ENCODE assay signal across 11 cellular contexts in the genomic region with DNA sequence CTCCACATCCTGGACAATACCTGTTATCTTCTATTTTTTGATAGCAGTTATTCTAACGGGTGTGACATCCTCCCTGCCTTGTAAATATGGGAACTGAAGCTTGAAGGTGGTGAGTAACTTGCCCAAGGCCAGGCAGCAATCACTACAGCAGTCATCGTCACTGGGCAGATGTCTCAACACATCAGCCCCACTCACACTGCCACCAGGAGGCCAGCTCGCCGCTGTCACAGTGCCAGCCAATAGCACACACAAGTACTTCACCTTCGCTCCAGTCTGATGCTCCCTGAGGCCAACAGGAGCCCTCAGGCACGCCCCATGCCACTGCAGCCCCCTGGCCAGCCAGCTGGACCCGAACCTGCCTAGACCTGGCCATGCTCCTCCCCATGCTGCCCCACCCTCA. TPM values are rescaled to one million over a fixed set of nuclear protein-coding genes. Genes with fewer than 3 reads are reported as not detected.
DNase-seq lines count a peak whose midpoint lies in the region; ATAC-seq and TF ChIP-seq lines count a peak whose summit lies in the region.
"Had no signal": no experiment of that assay in that cellular context is flagged by ENCODE, and none has a peak within 500 bp of the region (broad histone marks: within the 10 kb centered on the region; RNA-seq: fewer than 3 reads in every experiment).

No MANE protein-coding gene starts in this region.

- H3K9me3 ChIP-seq in H9 (ENCODE audit: control insufficient read depth, low read depth, low read length) (no peaks in the 10 kb centered on the region), Peyer's patch (peaks cover 0 to 9% (median 0%) of the 10 kb centered on the region in 4 donors), cardiac muscle cell (ENCODE audit: low read depth) (no peaks in the 10 kb centered on the region), SK-N-SH (no peaks in the 10 kb centered on the region)

- no peak overlapping the region for H2BK5ac ChIP-seq in H9 (ENCODE audit: insufficient read length, low read length)

- TF ChIP-seq POLR2A in Peyer's patch (IDR thresholded peaks at IDR 0.05) = no peak

- no peak overlapping the region for H3K18ac ChIP-seq in H9 (ENCODE audit: insufficient read length, low read depth, low read length)

- H3K4me3 ChIP-seq in Peyer's patch = no peak overlapping the region
- H3K4me3 ChIP-seq in cardiac muscle cell = no peak overlapping the region
- no peak overlapping the region for H3K4me3 ChIP-seq in SK-N-SH (ENCODE audit: low read depth in 2 of 2, low read length in 1 of 2)

- no peaks in the 10 kb centered on the region for H3K79me1 ChIP-seq in H9 (ENCODE audit: insufficient read depth, low read depth, low read length, poor library complexity, severe bottlenecking)

- CTCF ChIA-PET in SK-N-SH (lab: Yijun Ruan, JAX) = no interaction called here

- no peak overlapping the region for H2BK120ac ChIP-seq in H9 (ENCODE audit: low read depth, low read length, poor library complexity, severe bottlenecking)

- TF ChIP-seq RAD21 in SK-N-SH (IDR thresholded peaks at IDR 0.05; ENCODE audit: low read length) = no peak

- H3K23me2 ChIP-seq in H9 (ENCODE audit: insufficient read length, low read depth, low read length, poor library complexity, severe bottlenecking) = no peaks in the 10 kb centered on the region

- H3K23ac ChIP-seq in H9 (ENCODE audit: insufficient read length, low read depth, low read length) = no peak overlapping the region

- H2AK5ac ChIP-seq in H9 (ENCODE audit: insufficient read length, low read length) = no peak overlapping the region

- no CpG with 5 or more reads among the region's 7 CpGs for WGBS in H9 (ENCODE audit: extremely low coverage, insufficient read length, low lambda C conversion rate)
- 0% methylated on average over 1 of the region's 7 CpGs for WGBS in SK-N-SH (ENCODE audit: low lambda C conversion rate)

- H3K36me3 Mint-ChIP-seq in H9 (ENCODE audit: insufficient read depth in 1 of 3, low read depth in 3 of 3) = peaks cover 5 to 13% (median 7%) of the 10 kb centered on the region in 3 experiments
- H3K36me3 Mint-ChIP-seq in activated naive CD4-positive, alpha-beta T cell treated with anti-CD3 and anti-CD28 coated beads, Interleukin-2, amount 50 U/mL, for 72 hours = peaks cover 6 to 18% of the 10 kb centered on the region in 2 donors
- H3K36me3 Mint-ChIP-seq: T-cell had no signal

- H3K27ac Mint-ChIP-seq in H9 = no peak overlapping the region; a peak in 1 of 7 replicates
- H3K27ac Mint-ChIP-seq in activated naive CD4-positive, alpha-beta T cell treated with anti-CD3 and anti-CD28 coated beads, Interleukin-2, amount 50 U/mL, for 72 hours = no peak overlapping the region
- H3K27ac Mint-ChIP-seq: nephron, T-cell had no signal

- no peak overlapping the region for H2BK20ac ChIP-seq in H9 (ENCODE audit: low read depth, low read length, poor library complexity, severe bottlenecking)

- H4K8ac ChIP-seq in H9 (replicated peaks; ENCODE audit: insufficient read length, low read depth, low read length) = no peak overlapping the region

- H2BK12ac ChIP-seq in H9 (ENCODE audit: insufficient read length, low read depth, low read length) = no peak overlapping the region

- H3K79me2 ChIP-seq in H9 (ENCODE audit: insufficient read depth, low read length) (no peaks in the 10 kb centered on the region), SK-N-SH (ENCODE audit: insufficient read depth) (no peaks in the 10 kb centered on the region)

- H3K4me3 Mint-ChIP-seq in H9 = no peak overlapping the region
- H3K4me3 Mint-ChIP-seq: nephron, T-cell had no signal

- H3K4ac ChIP-seq in H9 (ENCODE audit: low read depth, low read length) = no peak overlapping the region

- H3K9me2 ChIP-seq in SK-N-SH = no peaks in the 10 kb centered on the region

- no peak overlapping the region for H3K14ac ChIP-seq in H9 (ENCODE audit: insufficient read depth, low read length)

- H4K5ac ChIP-seq in H9 (ENCODE audit: insufficient read length, low read depth, low read length) = no peak overlapping the region

- H3K9me3 Mint-ChIP-seq in H9 = peaks cover 13 to 18% of the 10 kb centered on the region in 2 experiments
- peaks cover 5 to 6% of the 10 kb centered on the region in 2 donors for H3K9me3 Mint-ChIP-seq in activated naive CD4-positive, alpha-beta T cell treated with anti-CD3 and anti-CD28 coated beads, Interleukin-2, amount 50 U/mL, for 72 hours

- no peak overlapping the region for H3K27ac ChIP-seq in H9 (ENCODE audit: insufficient read length, low read depth, low read length)
- H3K27ac ChIP-seq in Peyer's patch = peak overlapping the region in 1 of 4 donors; percentile 13
- H3K27ac ChIP-seq in cardiac muscle cell = peak overlapping the region; percentile 92
- no peak overlapping the region for H3K27ac ChIP-seq in SK-N-SH (ENCODE audit: low read depth in 2 of 2, low read length in 1 of 2)

- H3K4me1 ChIP-seq in H9 (ENCODE audit: insufficient read depth, low read length) = no peaks in the 10 kb centered on the region
- peaks cover 0 to 6% (median 0%) of the 10 kb centered on the region in 4 donors for H3K4me1 ChIP-seq in Peyer's patch
- peaks cover 36% of the 10 kb centered on the region for H3K4me1 ChIP-seq in cardiac muscle cell (ENCODE audit: low read depth)
- peaks cover 0 to 3% of the 10 kb centered on the region in 2 experiments; a peak in 1 of 4 replicates for H3K4me1 ChIP-seq in SK-N-SH (ENCODE audit: control insufficient read depth in 1 of 2, insufficient read depth in 2 of 2, low read depth in 1 of 2, low read length in 1 of 2)

- H2AFZ ChIP-seq in H9 (ENCODE audit: low read length) (no peak overlapping the region), SK-N-SH (ENCODE audit: low read depth) (no peak overlapping the region)

- H3K4me2 ChIP-seq in H9 (ENCODE audit: insufficient read depth, insufficient read length, low read length) (no peak overlapping the region), SK-N-SH (no peak overlapping the region)

- no peak overlapping the region for H2BK15ac ChIP-seq in H9 (ENCODE audit: low read depth, low read length)

- POLR2A ChIA-PET in SK-N-SH (lab: Yijun Ruan, JAX) = no interaction called here

- no peaks in the 10 kb centered on the region for H3F3A ChIP-seq in SK-N-SH (replicated peaks; ENCODE audit: insufficient read depth)

- ATAC-seq in HG03108 (IDR thresholded peaks at IDR 0.05; ENCODE audit: unreplicated experiment) = no peak
- no peak for ATAC-seq in activated naive CD4-positive, alpha-beta T cell treated with anti-CD3 and anti-CD28 coated beads, Interleukin-2, amount 50 U/mL, for 72 hours
- ATAC-seq: T-cell had no signal

- peaks cover 2 to 21% of the 10 kb centered on the region in 2 experiments; a peak in 3 of 4 replicates for H3K4me1 Mint-ChIP-seq in H9

- H4K91ac ChIP-seq in H9 (ENCODE audit: insufficient read length, low read depth, low read length) = no peak overlapping the region

- no peak overlapping the region for H3K56ac ChIP-seq in H9 (ENCODE audit: insufficient read length, low read depth, low read length)

- no peak overlapping the region for H3T11ph ChIP-seq in H9 (ENCODE audit: low read length)

- TF ChIP-seq EP300 in SK-N-SH (IDR thresholded peaks at IDR 0.05; ENCODE audit: borderline replicate concordance in 1 of 2, low read depth in 1 of 2, low read length in 1 of 2) = no peak

- H3K27me3 Mint-ChIP-seq in H9 (ENCODE audit: low read depth) = peaks cover 2% of the 10 kb centered on the region; the same call in 1 of the 2 replicates
- H3K27me3 Mint-ChIP-seq: T-cell had no signal

- peak; percentile 61 to 69 for DNase-seq in AML-193 (lab: John Stamatoyannopoulos, UW)
- DNase-seq in H9 = peak; percentile 57
- DNase-seq in Peyer's patch = peak in 2 of 3 donors; percentile 72 to 76
- no peak for DNase-seq in cardiac muscle cell (ENCODE audit: low read depth in 1 of 2, low spot score in 1 of 2)
- DNase-seq in effector CD4-positive, alpha-beta T cell = no peak
- DNase-seq in SK-N-SH = no peak
- no peak for DNase-seq in activated naive CD4-positive, alpha-beta T cell treated with anti-CD3 and anti-CD28 coated beads, Interleukin-2, amount 50 U/mL, for 72 hours (ENCODE audit: low spot score in 2 of 2)
- DNase-seq: activated naive CD4-positive, alpha-beta T cell treated with Interleukin-2 at 50 U/mL for 16 hours had no signal

- H3K36me3 ChIP-seq in Peyer's patch (no peaks in the 10 kb centered on the region), cardiac muscle cell (no peaks in the 10 kb centered on the region), SK-N-SH (replicated peaks in 1 of 2; ENCODE audit: control insufficient read depth in 1 of 2, insufficient read depth in 2 of 2, low read length in 1 of 2) (no peaks in the 10 kb centered on the region)

- no peaks in the 10 kb centered on the region for H3K27me3 ChIP-seq in H9 (ENCODE audit: insufficient read depth, low read length)
- no peaks in the 10 kb centered on the region for H3K27me3 ChIP-seq in Peyer's patch
- H3K27me3 ChIP-seq in cardiac muscle cell = no peaks in the 10 kb centered on the region
- no peaks in the 10 kb centered on the region for H3K27me3 ChIP-seq in SK-N-SH (ENCODE audit: insufficient read depth)

- H4K20me1 ChIP-seq in H9 (ENCODE audit: control insufficient read depth, insufficient read depth, insufficient read length) = no peaks in the 10 kb centered on the region
- no peaks in the 10 kb centered on the region for H4K20me1 ChIP-seq in SK-N-SH (ENCODE audit: insufficient read depth)

- H3K9ac ChIP-seq in H9 (ENCODE audit: extremely low read depth, insufficient read length, low read length) (no peak overlapping the region), SK-N-SH (no peak overlapping the region)

- TF ChIP-seq CTCF in H9 (conservative IDR thresholded peaks at IDR 0.05) (peak; percentile 24; the same call in 1 of the 3 replicates), Peyer's patch (IDR thresholded peaks at IDR 0.05) (peak in 3 of 6 experiments; percentile 48 to 52 (median 50)), cardiac muscle cell (IDR thresholded peaks at IDR 0.05; ENCODE audit: low read depth, low read length) (no peak), SK-N-SH (IDR thresholded peaks at IDR 0.05) (no peak)

RNA-seq across cellular contexts. Expression of a gene that starts 4.9 kb away (rescaled TPM):
- 4.1 TPM in 2 replicates for total RNA-seq in H9 (2021)
- 1 to 10 TPM; 1.7 to 5.0 (median 3.5) TPM for total RNA-seq in Peyer's patch
- 29.9 and 38.2 TPM in 2 replicates for total RNA-seq in cardiac muscle cell
- 33.0 and 42.3 TPM in 2 replicates for polyA plus RNA-seq in cardiac muscle cell
- polyA plus RNA-seq in SK-N-SH (2012; rRNA removed) = 14.0 and 14.3 TPM in 2 replicates
- 11.5 and 13.8 TPM in 2 replicates for polyA plus RNA-seq in SK-N-SH (2012; cell fraction: cytosol; rRNA removed)
- polyA plus RNA-seq in SK-N-SH (2012; cell fraction: nucleus; rRNA removed) = 7.2 and 8.4 TPM in 2 replicates
- 1 to 10 TPM; 5.6 to 6.0 TPM for total RNA-seq in activated naive CD4-positive, alpha-beta T cell treated with anti-CD3 and anti-CD28 coated beads, Interleukin-2, amount 50 U/mL, for 72 hours

RNA-seq across cellular contexts. Expression of a gene that starts 16.5 kb away (rescaled TPM):
- total RNA-seq in H9 (2021) = 6.8 and 8.3 TPM in 2 replicates
- total RNA-seq in Peyer's patch = 10 to 100 TPM in 2 of 4 donors, 1 to 10 TPM in 1, not detected in 1; 7.4 to 16.5 (median 15.6) TPM
- 21.0 and 41.7 TPM in 2 replicates for total RNA-seq in cardiac muscle cell
- polyA plus RNA-seq in cardiac muscle cell = 34.6 and 65.4 TPM in 2 replicates
- polyA plus RNA-seq in SK-N-SH (2012; rRNA removed) = 0.24 and 0.66 TPM in 2 replicates
- polyA plus RNA-seq in SK-N-SH (2012; cell fraction: cytosol; rRNA removed) = 0.18 and 0.22 TPM in 2 replicates
- 0.37 and 0.48 TPM in 2 replicates for polyA plus RNA-seq in SK-N-SH (2012; cell fraction: nucleus; rRNA removed)
- total RNA-seq in activated naive CD4-positive, alpha-beta T cell treated with anti-CD3 and anti-CD28 coated beads, Interleukin-2, amount 50 U/mL, for 72 hours = 1 to 10 TPM in 1 of 2 donors, under 1 TPM in 1; 0.98 to 1.4 TPM

RNA-seq across cellular contexts. Expression of a gene that starts 49.1 kb away (rescaled TPM):
- total RNA-seq in H9 (2021) (20.3 and 21.5 TPM in 2 replicates), Peyer's patch (10 to 100 TPM in 3 of 4 donors, 1 to 10 TPM in 1; 9.1 to 28.5 (median 15.1) TPM), cardiac muscle cell (42.2 and 47.1 TPM in 2 replicates)
- polyA plus RNA-seq in cardiac muscle cell (44.3 and 46.8 TPM in 2 replicates), SK-N-SH (2012; rRNA removed) (12.0 and 13.1 TPM in 2 replicates)
- 7.7 and 10.5 TPM in 2 replicates for polyA plus RNA-seq in SK-N-SH (2012; cell fraction: cytosol; rRNA removed)
- polyA plus RNA-seq in SK-N-SH (2012; cell fraction: nucleus; rRNA removed) = 8.9 and 13.2 TPM in 2 replicates
- total RNA-seq in activated naive CD4-positive, alpha-beta T cell treated with anti-CD3 and anti-CD28 coated beads, Interleukin-2, amount 50 U/mL, for 72 hours = 10 to 100 TPM in 1 of 2 donors, 1 to 10 TPM in 1; 6.0 to 19.4 TPM

RNA-seq across cellular contexts. Expression of a gene that starts 57.3 kb away (rescaled TPM):
- total RNA-seq in H9 (2021) (12.1 and 14.8 TPM in 2 replicates), Peyer's patch (100 to 1,000 TPM; 220 to 304 (median 270) TPM), cardiac muscle cell (28.9 and 59.0 TPM in 2 replicates)
- polyA plus RNA-seq in cardiac muscle cell (20.3 and 52.2 TPM in 2 replicates), SK-N-SH (2012; rRNA removed) (156 and 158 TPM in 2 replicates)
- polyA plus RNA-seq in SK-N-SH (2012; cell fraction: cytosol; rRNA removed) = 69.0 and 103 TPM in 2 replicates
- polyA plus RNA-seq in SK-N-SH (2012; cell fraction: nucleus; rRNA removed) = 73.0 and 98.4 TPM in 2 replicates
- 100 to 1,000 TPM; 145 to 159 TPM for total RNA-seq in activated naive CD4-positive, alpha-beta T cell treated with anti-CD3 and anti-CD28 coated beads, Interleukin-2, amount 50 U/mL, for 72 hours

Comparison
In these comparisons a context has a peak if more than half of its experiments do, and no peak if none do; other contexts are left out.
1. DNase-seq: peak in AML-193 (2 of 2), H9 (single experiment) and Peyer's patch (2 of 3); none in cardiac muscle cell (0 of 2), effector CD4-positive, alpha-beta T cell (single experiment), SK-N-SH (single experiment) and activated naive CD4-positive, alpha-beta T cell treated with anti-CD3 and anti-CD28 coated beads, Interleukin-2, amount 50 U/mL, for 72 hours (0 of 2).